ENCODE assay signal across 8 cellular contexts in the genomic region with DNA sequence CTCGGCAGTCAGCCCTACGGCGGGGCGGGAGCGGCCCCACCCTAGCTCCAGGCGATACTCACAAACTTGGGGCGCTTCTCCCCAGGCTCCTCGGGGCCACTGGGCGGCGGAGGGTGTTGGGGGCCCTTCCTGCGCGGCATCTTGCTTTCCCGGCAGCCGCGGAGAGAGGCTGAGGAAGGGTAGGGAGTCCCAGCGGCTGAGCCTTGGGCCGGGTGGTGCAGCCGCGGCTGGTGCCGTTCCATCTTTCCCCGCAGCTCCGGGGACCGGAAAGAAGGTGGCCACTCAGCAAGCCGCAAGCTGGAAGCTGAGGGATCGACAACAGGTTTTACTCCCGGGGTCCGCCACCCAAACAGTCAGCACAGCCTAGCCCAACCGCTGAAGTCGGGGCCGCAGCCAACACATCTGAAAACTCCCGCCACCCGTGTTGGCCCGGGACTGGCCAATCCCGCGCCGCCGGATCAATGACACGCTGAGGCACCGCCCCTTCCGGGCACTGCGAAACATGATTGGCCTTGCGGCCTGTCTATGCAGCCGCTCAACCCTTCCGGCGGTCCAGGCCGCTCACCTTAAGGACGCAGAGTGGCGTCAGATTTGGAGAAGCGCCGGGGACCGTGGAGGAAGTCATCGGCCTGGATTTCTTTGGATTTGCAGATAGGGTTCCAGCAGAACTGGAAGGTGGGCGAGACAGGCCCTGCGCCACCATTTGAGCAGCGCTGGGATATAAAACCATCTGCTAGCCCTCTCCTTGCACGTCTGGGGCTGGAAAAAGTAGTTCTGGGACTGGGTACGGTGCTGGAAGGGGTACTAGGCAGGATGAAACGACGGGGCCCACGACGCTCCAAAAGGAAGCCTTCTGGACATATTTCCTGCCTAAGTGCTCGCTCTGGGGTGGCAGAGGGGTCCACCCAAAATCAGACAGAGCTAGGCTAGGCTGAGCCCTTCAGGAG. TPM values are rescaled to one million over a fixed set of nuclear protein-coding genes. Genes with fewer than 3 reads are reported as not detected.
DNase-seq lines count a peak whose midpoint lies in the region; ATAC-seq, FAIRE-seq and TF ChIP-seq lines count a peak whose summit lies in the region.

A gene with protein sequence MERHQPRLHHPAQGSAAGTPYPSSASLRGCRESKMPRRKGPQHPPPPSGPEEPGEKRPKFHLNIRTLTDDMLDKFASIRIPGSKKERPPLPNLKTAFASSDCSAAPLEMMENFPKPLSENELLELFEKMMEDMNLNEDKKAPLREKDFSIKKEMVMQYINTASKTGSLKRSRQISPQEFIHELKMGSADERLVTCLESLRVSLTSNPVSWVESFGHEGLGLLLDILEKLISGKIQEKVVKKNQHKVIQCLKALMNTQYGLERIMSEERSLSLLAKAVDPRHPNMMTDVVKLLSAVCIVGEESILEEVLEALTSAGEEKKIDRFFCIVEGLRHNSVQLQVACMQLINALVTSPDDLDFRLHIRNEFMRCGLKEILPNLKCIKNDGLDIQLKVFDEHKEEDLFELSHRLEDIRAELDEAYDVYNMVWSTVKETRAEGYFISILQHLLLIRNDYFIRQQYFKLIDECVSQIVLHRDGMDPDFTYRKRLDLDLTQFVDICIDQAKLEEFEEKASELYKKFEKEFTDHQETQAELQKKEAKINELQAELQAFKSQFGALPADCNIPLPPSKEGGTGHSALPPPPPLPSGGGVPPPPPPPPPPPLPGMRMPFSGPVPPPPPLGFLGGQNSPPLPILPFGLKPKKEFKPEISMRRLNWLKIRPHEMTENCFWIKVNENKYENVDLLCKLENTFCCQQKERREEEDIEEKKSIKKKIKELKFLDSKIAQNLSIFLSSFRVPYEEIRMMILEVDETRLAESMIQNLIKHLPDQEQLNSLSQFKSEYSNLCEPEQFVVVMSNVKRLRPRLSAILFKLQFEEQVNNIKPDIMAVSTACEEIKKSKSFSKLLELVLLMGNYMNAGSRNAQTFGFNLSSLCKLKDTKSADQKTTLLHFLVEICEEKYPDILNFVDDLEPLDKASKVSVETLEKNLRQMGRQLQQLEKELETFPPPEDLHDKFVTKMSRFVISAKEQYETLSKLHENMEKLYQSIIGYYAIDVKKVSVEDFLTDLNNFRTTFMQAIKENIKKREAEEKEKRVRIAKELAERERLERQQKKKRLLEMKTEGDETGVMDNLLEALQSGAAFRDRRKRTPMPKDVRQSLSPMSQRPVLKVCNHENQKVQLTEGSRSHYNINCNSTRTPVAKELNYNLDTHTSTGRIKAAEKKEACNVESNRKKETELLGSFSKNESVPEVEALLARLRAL (minus strand): TSS at position 404 of the 947 bp plus-strand sequence. CDS start 162 bp downstream, at position 242.

- peak within 1 kb of the TSS; percentile 93 for H3K9ac ChIP-seq in keratinocyte (ENCODE audit: control insufficient read depth, extremely low read depth, insufficient read depth, low read length)

- peak; percentile 98 for DNase-seq in AG20443 (ENCODE audit: low spot score)
- peak; percentile 87 for DNase-seq in NCI-H460 (ENCODE audit: extremely low read depth, low read depth)
- DNase-seq in activated CD4-positive, CD25-positive, alpha-beta regulatory T cell treated with anti-CD3 and anti-CD28 coated beads, Interleukin-2, amount 50 U/mL, for 72 hours = peak; percentile 94
- peak; percentile 85 to 86 for DNase-seq in cerebellar nuclear complex (lab: John Stamatoyannopoulos, UW)
- DNase-seq in keratinocyte (ENCODE audit: low read depth, low spot score) = peak; percentile 52
- peak; percentile 78 to 92 for DNase-seq in stimulated activated CD4-positive, alpha-beta T cell treated with anti-CD3 and anti-CD28 coated beads, Interleukin-15, amount 100 ng/mL, for 1 hour (ENCODE audit: low read depth in 1 of 2, low spot score in 1 of 2)

- dilution Hi-C loops in keratinocyte (cut with MboI; ENCODE audit: extremely low pct_ligation_motif_present, low sequenced_read_pairs) = no loop called here

- peaks cover 44% of the 10 kb centered on the region for H3K79me2 ChIP-seq in keratinocyte (ENCODE audit: control insufficient read depth, insufficient read depth, low read length)

- H3K9me1 ChIP-seq in keratinocyte (ENCODE audit: control insufficient read depth, extremely low read depth, insufficient read depth, low read length) = no peaks in the 10 kb centered on the region

- H2AFZ ChIP-seq in keratinocyte (ENCODE audit: control insufficient read depth, low read length) = peak within 1 kb of the TSS; percentile 94

- peak within 1 kb of the TSS; percentile 88 to 97 (median 93) for H3K4me3 ChIP-seq in keratinocyte (ENCODE audit: control insufficient read depth in 2 of 3, extremely low read depth in 1 of 3, insufficient read depth in 2 of 3, low read depth in 1 of 3, low read length in 3 of 3)

- peak within 1 kb of the TSS; percentile 90 for H3K27ac ChIP-seq in keratinocyte (ENCODE audit: control insufficient read depth, insufficient read depth, low read length)

- no peak for TF ChIP-seq CTCF in keratinocyte (optimal IDR thresholded peaks at IDR 0.05 in 1 of 3, IDR thresholded peaks at IDR 0.05 in 1 of 3, conservative IDR thresholded peaks at IDR 0.05 in 1 of 3; ENCODE audit: extremely low read depth in 1 of 3, insufficient read depth in 2 of 3, low read length in 3 of 3)

- H3K4me2 ChIP-seq in keratinocyte (ENCODE audit: control insufficient read depth, extremely low read depth, insufficient read depth, low read depth, low read length) = peak within 1 kb of the TSS; percentile 99

- FAIRE-seq in keratinocyte (lab: Jason Lieb, UNC) = peak; percentile 71

- peaks cover 22% of the 10 kb centered on the region for H3K4me1 ChIP-seq in keratinocyte (ENCODE audit: control insufficient read depth, extremely low read depth, insufficient read depth, low read length)

- H3K27me3 ChIP-seq in keratinocyte (ENCODE audit: control insufficient read depth, extremely low read depth, insufficient read depth, low read length) = no peaks in the 10 kb centered on the region

- H3K9me3 ChIP-seq in keratinocyte (ENCODE audit: control insufficient read depth, low read depth, low read length) = no peaks in the 10 kb centered on the region

- peak; percentile 98 for ATAC-seq in GM19043 (IDR thresholded peaks at IDR 0.05; ENCODE audit: low read depth, unreplicated experiment)
- ATAC-seq in HG03378 (IDR thresholded peaks at IDR 0.05; ENCODE audit: unreplicated experiment) = peak; percentile 99

- H3K36me3 ChIP-seq in keratinocyte (ENCODE audit: control insufficient read depth in 2 of 2, extremely low read depth in 1 of 2, insufficient read depth in 2 of 2, low read length in 2 of 2) = no peaks in the 10 kb centered on the region

- H4K20me1 ChIP-seq in keratinocyte (ENCODE audit: control insufficient read depth, extremely low read depth, insufficient read depth, low read length) = no peaks in the 10 kb centered on the region

RNA-seq across cellular contexts. Expression of the gene that starts here (rescaled TPM):
- 11.2 and 11.6 TPM in 2 replicates for total RNA-seq in NCI-H460 (2014; rRNA removed; shearing (Covaris generic))
- polyA plus RNA-seq in NCI-H460 (2014; cell fraction: nucleus; rRNA removed) = 13.1 and 14.0 TPM in 2 replicates
- polyA plus RNA-seq in keratinocyte = 2.2 to 9.0 TPM (median 7.9 TPM) in 3 replicates
- polyA plus RNA-seq in keratinocyte (2011; ENCODE audit: low read depth) = 16.1 TPM
- 3.3 and 5.5 TPM in 2 replicates for polyA plus RNA-seq in keratinocyte (2011; cell fraction: cytosol; rRNA removed)
- polyA plus RNA-seq in keratinocyte (2011; cell fraction: nucleus; rRNA removed) = 3.9 and 4.4 TPM in 2 replicates
- 5.8 and 8.8 TPM in 2 replicates for polyA plus RNA-seq in keratinocyte (2012; ENCODE audit: low replicate concordance)
- 4.5 to 19.4 TPM (median 7.7 TPM) in 3 replicates for polyA minus RNA-seq in keratinocyte
- polyA minus RNA-seq in keratinocyte (2011; cell fraction: cytosol; rRNA and poly(A)+ RNA removed) = 7.7 TPM
- polyA minus RNA-seq in keratinocyte (2011; cell fraction: nucleus; rRNA and poly(A)+ RNA removed) = 6.6 and 9.4 TPM in 2 replicates

Comparison
In these comparisons a context has a peak if more than half of its experiments do, and no peak if none do; other contexts are left out.
1. Peak in every context shown above with its lines: DNase-seq, ATAC-seq, H3K4me3 ChIP-seq and H3K27ac ChIP-seq.